8 cellular contexts compared by ENCODE assay signal in genomic region chr1:1434812-1435093, GRCh38. TPM values are rescaled to one million over a fixed set of nuclear protein-coding genes. Genes with fewer than 3 reads are reported as not detected.
DNase-seq lines count a peak whose midpoint lies in the region; ATAC-seq and TF ChIP-seq lines count a peak whose summit lies in the region.

No MANE protein-coding gene starts in this region.

- ATAC-seq in memory B cell (ENCODE audit: low read depth) (no peak), GM18517 (IDR thresholded peaks at IDR 0.05; ENCODE audit: unreplicated experiment) (no peak)

- H3K4me1 ChIP-seq in testis (peaks cover 74% of the 10 kb centered on the region), GM23248 (ENCODE audit: insufficient read depth) (no peaks in the 10 kb centered on the region)

- no peak overlapping the region for H3K4me2 ChIP-seq in GM23248 (ENCODE audit: unreplicated experiment)

- H3K27me3 Mint-ChIP-seq in activated CD4-positive, alpha-beta T cell treated with anti-CD3 and anti-CD28 coated beads, Interleukin-2, amount 10 ng/mL, durations not matched to agents 24 days and 14 days, result peaks cover 7% of the 10 kb centered on the region
- H3K27me3 Mint-ChIP-seq in memory B cell, result peaks cover 14% of the 10 kb centered on the region

- no peak for TF ChIP-seq POLR2A in testis (IDR thresholded peaks at IDR 0.05)

- H3K36me3 Mint-ChIP-seq in activated CD4-positive, alpha-beta T cell treated with anti-CD3 and anti-CD28 coated beads, Interleukin-2, amount 10 ng/mL, durations not matched to agents 24 days and 14 days (ENCODE audit: low read depth), result no peaks in the 10 kb centered on the region
- no peaks in the 10 kb centered on the region for H3K36me3 Mint-ChIP-seq in memory B cell

- H3K27ac ChIP-seq in testis (peak overlapping the region; percentile 88 to 89), GM23248 (no peak overlapping the region)

- in situ Hi-C loops in astrocyte of the cerebellum (cut with HindIII; ENCODE audit: low sequenced_read_pairs) (no loop called here), GM23248 (cut with MboI) (no loop called here)

- H3F3A ChIP-seq in GM23248 (ENCODE audit: insufficient read depth), result 0 out of 2 replicates have a peak, but pooled peaks cover 4% of the 10 kb centered on the region

- H3K27ac Mint-ChIP-seq in activated CD4-positive, alpha-beta T cell treated with anti-CD3 and anti-CD28 coated beads, Interleukin-2, amount 10 ng/mL, durations not matched to agents 24 days and 14 days, result peak overlapping the region; percentile 62
- H3K27ac Mint-ChIP-seq in memory B cell, result no peak overlapping the region

- H3K27me3 ChIP-seq in testis (no peaks in the 10 kb centered on the region), GM23248 (replicated peaks; ENCODE audit: insufficient read depth) (no peaks in the 10 kb centered on the region)

- H2AFZ ChIP-seq in GM23248, result no peak overlapping the region

- H4K20me1 ChIP-seq in GM23248 (ENCODE audit: insufficient read depth), result no peaks in the 10 kb centered on the region

- H3K79me2 ChIP-seq in GM23248 (ENCODE audit: insufficient read depth), result no peaks in the 10 kb centered on the region

- no peaks in the 10 kb centered on the region for H3K9me2 ChIP-seq in GM23248 (ENCODE audit: insufficient read depth)

- no peaks in the 10 kb centered on the region for H3K9me3 Mint-ChIP-seq in activated CD4-positive, alpha-beta T cell treated with anti-CD3 and anti-CD28 coated beads, Interleukin-2, amount 10 ng/mL, durations not matched to agents 24 days and 14 days
- H3K9me3 Mint-ChIP-seq in memory B cell, result no peaks in the 10 kb centered on the region

- TF ChIP-seq CTCF in astrocyte of the cerebellum (IDR thresholded peaks at IDR 0.05; ENCODE audit: low read depth, low read length, missing control alignments), result no peak
- no peak for TF ChIP-seq CTCF in testis (IDR thresholded peaks at IDR 0.05)

- H3K4me1 Mint-ChIP-seq in activated CD4-positive, alpha-beta T cell treated with anti-CD3 and anti-CD28 coated beads, Interleukin-2, amount 10 ng/mL, durations not matched to agents 24 days and 14 days, result peaks cover 8% of the 10 kb centered on the region
- peaks cover 8% of the 10 kb centered on the region for H3K4me1 Mint-ChIP-seq in memory B cell

- WGBS in testis, 2 donors, result 32 to 64% methylated on average over 1 to 3 of the region's 3 CpGs
- 50 to 56% methylated on average over 3 of the region's 3 CpGs for WGBS in GM23248 (ENCODE audit: low coverage in 1 of 2, low lambda C conversion rate in 2 of 2, missing lambda C conversion rate in 2 of 2), 2 experiments

- H3K36me3 ChIP-seq in testis (ENCODE audit: low read depth, missing control alignments) (no peaks in the 10 kb centered on the region), GM23248 (ENCODE audit: low read depth) (no peaks in the 10 kb centered on the region)

- peak overlapping the region; percentile 61 for H3K4me3 Mint-ChIP-seq in activated CD4-positive, alpha-beta T cell treated with anti-CD3 and anti-CD28 coated beads, Interleukin-2, amount 10 ng/mL, durations not matched to agents 24 days and 14 days
- H3K4me3 Mint-ChIP-seq in memory B cell, result peak overlapping the region; percentile 64

- H3K9me3 ChIP-seq in testis (no peaks in the 10 kb centered on the region), GM23248 (ENCODE audit: low read depth) (no peaks in the 10 kb centered on the region)

- intact Hi-C loops in activated CD4-positive, alpha-beta T cell treated with anti-CD3 and anti-CD28 coated beads, Interleukin-2, amount 10 ng/mL, durations not matched to agents 24 days and 14 days (cut with micrococcal nuclease), result loop anchor here (5.0 kb wide), 1 partner anchor 37 kb away; the partner anchor contains the start of gene CCNL2
- intact Hi-C loops in testis (cut with DNase I; ENCODE audit: low total_unique reads), result no loop called here

- no peak for DNase-seq in activated CD4-positive, alpha-beta T cell treated with anti-CD3 and anti-CD28 coated beads, Interleukin-2, amount 10 ng/mL, durations not matched to agents 24 days and 14 days
- DNase-seq in activated CD4-positive, alpha-beta T cell treated with anti-CD3 and anti-CD28 coated beads, Interleukin-2, amount 50 U/mL, for 1 hour, result no peak
- DNase-seq in astrocyte of the cerebellum (ENCODE audit: low read depth) (no peak), memory B cell (ENCODE audit: low spot score in 2 of 2) (no peak), testis (no peak), superior temporal gyrus (ENCODE audit: extremely low spot score) (no peak), GM23248 (no peak)

- H3K9ac ChIP-seq in GM23248, result no peak overlapping the region

- H3K4me3 ChIP-seq in astrocyte of the cerebellum (ENCODE audit: low read depth, low read length), result peak overlapping the region; percentile 59
- no peak overlapping the region for H3K4me3 ChIP-seq in testis
- H3K4me3 ChIP-seq in GM23248, result no peak overlapping the region

RNA-seq across cellular contexts. Expression of gene VWA1, which starts 0.7 kb away (rescaled TPM):
- total RNA-seq in activated CD4-positive, alpha-beta T cell treated with anti-CD3 and anti-CD28 coated beads, Interleukin-2, amount 10 ng/mL, durations not matched to agents 24 days and 14 days, result 4.9 and 5.2 TPM in 2 replicates
- 10 to 100 TPM; 64.0 to 90.6 TPM for total RNA-seq in testis
- polyA plus RNA-seq in testis (ENCODE audit: insufficient read depth, low read depth, low replicate concordance) (46.6 TPM), GM23248 (2016; fragmentation: Nextera tagmentation; extraction: Ambion mirVana) (0.60 and 1.3 TPM in 2 replicates)
- 1.4 and 2.3 TPM in 2 replicates for total RNA-seq in GM23248 (2014; rRNA removed; shearing (Covaris generic))

RNA-seq across cellular contexts. Expression of gene ANKRD65, which starts 13.7 kb away (rescaled TPM):
- not detected in 2 replicates for total RNA-seq in activated CD4-positive, alpha-beta T cell treated with anti-CD3 and anti-CD28 coated beads, Interleukin-2, amount 10 ng/mL, durations not matched to agents 24 days and 14 days
- 10 to 100 TPM; 10.4 to 14.7 TPM for total RNA-seq in testis
- 10.0 TPM for polyA plus RNA-seq in testis (ENCODE audit: insufficient read depth, low read depth, low replicate concordance)
- 0.51 and 0.97 TPM in 2 replicates for total RNA-seq in GM23248 (2014; rRNA removed; shearing (Covaris generic))
- 0.44 and 0.70 TPM in 2 replicates for polyA plus RNA-seq in GM23248 (2016; fragmentation: Nextera tagmentation; extraction: Ambion mirVana)

RNA-seq across cellular contexts. Expression of gene ATAD3C, which starts 14.7 kb away (rescaled TPM):
- 0.40 and 0.75 TPM in 2 replicates for total RNA-seq in activated CD4-positive, alpha-beta T cell treated with anti-CD3 and anti-CD28 coated beads, Interleukin-2, amount 10 ng/mL, durations not matched to agents 24 days and 14 days
- 1 to 10 TPM; 1.3 to 3.0 TPM for total RNA-seq in testis
- polyA plus RNA-seq in testis (ENCODE audit: insufficient read depth, low read depth, low replicate concordance) (1.5 TPM), GM23248 (2016; fragmentation: Nextera tagmentation; extraction: Ambion mirVana) (0.51 TPM in 1 of 2 replicates, not detected in the other)
- not detected in 2 replicates for total RNA-seq in GM23248 (2014; rRNA removed; shearing (Covaris generic))

RNA-seq across cellular contexts. Expression of gene MRPL20, which starts 27.7 kb away (rescaled TPM):
- total RNA-seq in activated CD4-positive, alpha-beta T cell treated with anti-CD3 and anti-CD28 coated beads, Interleukin-2, amount 10 ng/mL, durations not matched to agents 24 days and 14 days, result 187 and 194 TPM in 2 replicates
- total RNA-seq in testis, result 100 to 1,000 TPM; 104 to 123 TPM
- 110 TPM for polyA plus RNA-seq in testis (ENCODE audit: insufficient read depth, low read depth, low replicate concordance)
- 88.9 and 105 TPM in 2 replicates for total RNA-seq in GM23248 (2014; rRNA removed; shearing (Covaris generic))
- polyA plus RNA-seq in GM23248 (2016; fragmentation: Nextera tagmentation; extraction: Ambion mirVana), result 176 and 181 TPM in 2 replicates

RNA-seq across cellular contexts. Expression of gene CCNL2, which starts 35.6 kb away (rescaled TPM):
- 144 and 146 TPM in 2 replicates for total RNA-seq in activated CD4-positive, alpha-beta T cell treated with anti-CD3 and anti-CD28 coated beads, Interleukin-2, amount 10 ng/mL, durations not matched to agents 24 days and 14 days
- total RNA-seq in testis, result 100 to 1,000 TPM; 204 to 209 TPM
- polyA plus RNA-seq in testis (ENCODE audit: insufficient read depth, low read depth, low replicate concordance), result 90.9 TPM
- 150 and 185 TPM in 2 replicates for total RNA-seq in GM23248 (2014; rRNA removed; shearing (Covaris generic))
- 151 and 199 TPM in 2 replicates for polyA plus RNA-seq in GM23248 (2016; fragmentation: Nextera tagmentation; extraction: Ambion mirVana)

Comparison
In these comparisons a context has a peak if more than half of its experiments do, and no peak if none do; other contexts are left out.
1. RNA of gene VWA1, which starts 0.7 kb away (total RNA-seq): 64.0 to 90.6 TPM in testis; 4.9 to 5.2 TPM in activated CD4-positive, alpha-beta T cell treated with anti-CD3 and anti-CD28 coated beads, Interleukin-2, amount 10 ng/mL, durations not matched to agents 24 days and 14 days and 1.4 to 2.3 TPM in GM23248; every median in the first group is over 10 times any median in the second.